Comparison of ENCODE assay signal across 9 cellular contexts in genomic region chr7:16431646-16432424, GRCh38. TPM values are rescaled to one million over a fixed set of nuclear protein-coding genes. Genes with fewer than 3 reads are reported as not detected.
DNase-seq lines count a peak whose midpoint lies in the region; ATAC-seq and TF ChIP-seq lines count a peak whose summit lies in the region.
"Had no signal": no experiment of that assay in that cellular context is flagged by ENCODE, and none has a peak within 500 bp of the region (broad histone marks: within the 10 kb centered on the region; RNA-seq: fewer than 3 reads in every experiment).

No MANE protein-coding gene starts in this region.

- intact Hi-C loops in esophagus squamous epithelium (cut with DNase I) (loop anchor here (10.0 kb wide), 1 partner anchor 133 kb away; no protein-coding TSS in a partner anchor), gastrocnemius medialis (cut with DNase I; ENCODE audit: low total_unique reads) (no loop called here), vagina (cut with DNase I) (no loop called here)

- 90 to 93% methylated on average over 2 of the region's 2 CpGs for WGBS in esophagus squamous epithelium, 2 donors

- POLR2A ChIA-PET in RWPE1 (lab: Yijun Ruan, JAX; ENCODE audit: low non-redundant PET) = interaction anchor here (0.5 kb wide), 1 partner anchor 15 kb away, joined by 4 read pairs; no protein-coding TSS in a partner anchor

- H3K4me2 ChIP-seq in osteoblast (ENCODE audit: insufficient read depth, low read length) = no peak overlapping the region

- H2AFZ ChIP-seq in osteoblast (ENCODE audit: low read length) = no peak overlapping the region

- no peak overlapping the region for H3K27ac ChIP-seq in RWPE1
- H3K27ac ChIP-seq in esophagus squamous epithelium = no peak overlapping the region
- no peak overlapping the region for H3K27ac ChIP-seq in osteoblast (ENCODE audit: low read depth, low read length)
- H3K27ac ChIP-seq in gastrocnemius medialis = no peak overlapping the region
- H3K27ac ChIP-seq in vagina = no peak overlapping the region

- no peaks in the 10 kb centered on the region for H3K79me2 ChIP-seq in osteoblast (ENCODE audit: insufficient read depth, low read length)

- H3K4me3 ChIP-seq in esophagus squamous epithelium (no peak overlapping the region), osteoblast (ENCODE audit: insufficient read depth, low read length) (no peak overlapping the region), gastrocnemius medialis (no peak overlapping the region), vagina (no peak overlapping the region)

- ATAC-seq in GM18519 (IDR thresholded peaks at IDR 0.05; ENCODE audit: low FRiP score, unreplicated experiment) = peak; percentile 74
- peak; percentile 86 for ATAC-seq in HG03520 (IDR thresholded peaks at IDR 0.05; ENCODE audit: unreplicated experiment)
- ATAC-seq in gastrocnemius medialis = no peak

- no peaks in the 10 kb centered on the region for H3K27me3 ChIP-seq in esophagus squamous epithelium
- H3K27me3 ChIP-seq in osteoblast (ENCODE audit: insufficient read depth, low read length) = no peaks in the 10 kb centered on the region
- H3K27me3 ChIP-seq in gastrocnemius medialis = no peaks in the 10 kb centered on the region
- H3K27me3 ChIP-seq in vagina = no peaks in the 10 kb centered on the region

- no peak for TF ChIP-seq POLR2A in esophagus squamous epithelium (IDR thresholded peaks at IDR 0.05)
- TF ChIP-seq POLR2A in gastrocnemius medialis (IDR thresholded peaks at IDR 0.05) = no peak
- TF ChIP-seq POLR2A in vagina (IDR thresholded peaks at IDR 0.05) = no peak

- CTCF ChIA-PET in RWPE1 (lab: Yijun Ruan, JAX) = interaction anchor here (0.6 to 0.8 kb wide), 3 partner anchors 14 to 133 kb away, joined by 3 to 5 read pairs (median 5); no protein-coding TSS in a partner anchor

- TF ChIP-seq CTCF in RWPE1 (conservative IDR thresholded peaks at IDR 0.05; ENCODE audit: low read depth) (peak; percentile 20; the same call in 1 of the 2 replicates), esophagus squamous epithelium (IDR thresholded peaks at IDR 0.05) (peak; percentile 14 to 63 (median 46)), osteoblast (IDR thresholded peaks at IDR 0.05; ENCODE audit: extremely low read depth, low read depth, low read length) (peak; percentile 55), gastrocnemius medialis (IDR thresholded peaks at IDR 0.05 in 4 of 5, conservative IDR thresholded peaks at IDR 0.05 in 1 of 5) (peak in 2 of 5 experiments; percentile 26 to 33), vagina (IDR thresholded peaks at IDR 0.05) (no peak)

- H3K9me3 ChIP-seq in esophagus squamous epithelium = no peaks in the 10 kb centered on the region
- no peaks in the 10 kb centered on the region for H3K9me3 ChIP-seq in osteoblast (ENCODE audit: low read depth, low read length)
- no peaks in the 10 kb centered on the region for H3K9me3 ChIP-seq in gastrocnemius medialis
- H3K9me3 ChIP-seq in vagina = no peaks in the 10 kb centered on the region

- H4K20me1 ChIP-seq in osteoblast (ENCODE audit: insufficient read depth, low read length) = no peaks in the 10 kb centered on the region

- H3K36me3 ChIP-seq in esophagus squamous epithelium (no peaks in the 10 kb centered on the region), osteoblast (ENCODE audit: insufficient read depth, low read length) (no peaks in the 10 kb centered on the region), gastrocnemius medialis (no peaks in the 10 kb centered on the region), vagina (no peaks in the 10 kb centered on the region)

- H3K4me1 ChIP-seq in esophagus squamous epithelium (no peaks in the 10 kb centered on the region), osteoblast (ENCODE audit: insufficient read depth, low read length) (peaks cover 21% of the 10 kb centered on the region), gastrocnemius medialis (no peaks in the 10 kb centered on the region), vagina (no peaks in the 10 kb centered on the region)

- peak; percentile 34 for DNase-seq in COLO668 (lab: John Stamatoyannopoulos, UW; ENCODE audit: unreplicated experiment)
- peak; percentile 50 for DNase-seq in RWPE1 (ENCODE audit: low spot score)
- DNase-seq in esophagus squamous epithelium (lab: John Stamatoyannopoulos, UW) = no peak
- DNase-seq in osteoblast (ENCODE audit: insufficient read length, low spot score, missing footprints) = peak; percentile 55
- no peak for DNase-seq in gastrocnemius medialis
- no peak for DNase-seq in vagina (ENCODE audit: extremely low spot score in 2 of 2)

- in situ Hi-C loops in gastrocnemius medialis (cut with MboI; ENCODE audit: low sequenced_read_pairs in 4 of 4) = no loop called here

RNA-seq across cellular contexts. Expression of gene CRPPA, which starts 10.5 kb away (rescaled TPM):
- total RNA-seq in esophagus squamous epithelium (1 to 10 TPM in 2 of 4 donors, under 1 TPM in 2; 0.26 to 1.9 (median 0.85) TPM), osteoblast (2.4 and 3.3 TPM in 2 replicates), gastrocnemius medialis (1 to 10 TPM; 1.2 to 4.9 (median 2.4) TPM), vagina (1.2 TPM)

RNA-seq across cellular contexts. Expression of gene SOSTDC1, which starts 33.7 kb away (rescaled TPM):
- total RNA-seq in esophagus squamous epithelium = 1 to 10 TPM in 3 of 4 donors, under 1 TPM in 1; 0.70 to 2.8 (median 2.6) TPM
- total RNA-seq in osteoblast = under 0.01 TPM in 1 of 2 replicates, not detected in the other
- not detected for total RNA-seq in gastrocnemius medialis
- total RNA-seq in vagina = 5.9 TPM
- total RNA-seq: T-helper 2 cell treated with Interferon-gamma antibody and Interleukin-4, amounts not matched to agents 100 ng/mL and 5 ng/mL, for 36 hours had no signal

Comparison
In these comparisons a context has a peak if more than half of its experiments do, and no peak if none do; other contexts are left out.
1. DNase-seq: peak in COLO668 (single experiment), RWPE1 (single experiment) and osteoblast (single experiment); none in esophagus squamous epithelium (single experiment), gastrocnemius medialis (0 of 2) and vagina (0 of 2).
2. ATAC-seq: peak in GM18519 (single experiment) and HG03520 (single experiment); none in gastrocnemius medialis (0 of 2).
3. CTCF ChIP-seq: peak in RWPE1 (single experiment), esophagus squamous epithelium (6 of 6) and osteoblast (single experiment); none in vagina (0 of 3).